Comparison of ENCODE assay signal across 9 cellular contexts in genomic region chr22:42343551-42344081, GRCh38.
DNase-seq lines count a peak whose midpoint lies in the region; ATAC-seq and TF ChIP-seq lines count a peak whose summit lies in the region.
"Had no signal": no experiment of that assay in that cellular context is flagged by ENCODE, and none has a peak within 500 bp of the region (broad histone marks: within the 10 kb centered on the region; RNA-seq: fewer than 3 reads in every experiment).

No MANE protein-coding gene starts in this region.

- no peaks in the 10 kb centered on the region for H3K4me1 ChIP-seq in prostate gland (replicated peaks)

- TF ChIP-seq POLR2A in prostate gland (IDR thresholded peaks at IDR 0.05), result no peak

- peak overlapping the region in 53 of 59 donors; percentile 58 to 100 (median 97) for H3K27ac ChIP-seq in dorsolateral prefrontal cortex
- H3K27ac ChIP-seq in prostate gland, result peak overlapping the region; percentile 76 to 78
- H3K27ac ChIP-seq: 22Rv1 had no signal

- TF ChIP-seq CTCF in dorsolateral prefrontal cortex (IDR thresholded peaks at IDR 0.05 in 54 of 56, conservative IDR thresholded peaks at IDR 0.05 in 2 of 56; ENCODE audit: low read depth in 1 of 56, partially characterized antibody in 56 of 56) (no peak), prostate gland (IDR thresholded peaks at IDR 0.05) (no peak)

- intact Hi-C loops in dorsolateral prefrontal cortex (cut with DNase I) (loop anchor here in 1 of 2 donors (5.0 kb wide), 1 partner anchor 71 kb away; the partner anchor contains the start of gene TCF20), prostate gland (cut with DNase I) (loop anchor here (5.0 kb wide), 1 partner anchor 71 kb away; the partner anchor contains the start of gene TCF20)

- WGBS in prostate gland, result 0% methylated on average over 16 of the region's 93 CpGs

- H3K4me3 ChIP-seq in dorsolateral prefrontal cortex (peak overlapping the region in 49 of 59 donors; percentile 25 to 75 (median 66)), prostate gland (peak overlapping the region; percentile 39 to 43)

- DNase-seq in DMS 273 (lab: John Stamatoyannopoulos, UW; ENCODE audit: unreplicated experiment) (peak; percentile 77), DMS 273 treated with DMSO at 0.1 percent for 48 hours (lab: John Stamatoyannopoulos, UW) (no peak), NCI-H1105 (lab: John Stamatoyannopoulos, UW) (peak; percentile 47), dorsolateral prefrontal cortex (no peak), prostate gland (ENCODE audit: low spot score) (no peak), DMS114 treated with DMSO at 0.1 percent for 48 hours (lab: John Stamatoyannopoulos, UW; ENCODE audit: unreplicated experiment) (no peak)

- H3K27me3 ChIP-seq in dorsolateral prefrontal cortex (no peaks in the 10 kb centered on the region), prostate gland (replicated peaks; ENCODE audit: insufficient read depth) (no peaks in the 10 kb centered on the region)

- ATAC-seq in GM21786 (IDR thresholded peaks at IDR 0.05; ENCODE audit: unreplicated experiment) (no peak), GM18868 (IDR thresholded peaks at IDR 0.05; ENCODE audit: unreplicated experiment) (no peak)

- H3K9me3 ChIP-seq in prostate gland, result no peaks in the 10 kb centered on the region

- no peaks in the 10 kb centered on the region for H3K36me3 ChIP-seq in prostate gland

Comparison
In these comparisons a context has a peak if more than half of its experiments do, and no peak if none do; other contexts are left out.
1. DNase-seq: peak in DMS 273 (single experiment) and NCI-H1105 (single experiment); none in DMS 273 treated with DMSO at 0.1 percent for 48 hours (single experiment), dorsolateral prefrontal cortex (0 of 10), prostate gland (single experiment) and DMS114 treated with DMSO at 0.1 percent for 48 hours (single experiment).